ENCODE assay signal across 1 cellular context in the genomic region with DNA sequence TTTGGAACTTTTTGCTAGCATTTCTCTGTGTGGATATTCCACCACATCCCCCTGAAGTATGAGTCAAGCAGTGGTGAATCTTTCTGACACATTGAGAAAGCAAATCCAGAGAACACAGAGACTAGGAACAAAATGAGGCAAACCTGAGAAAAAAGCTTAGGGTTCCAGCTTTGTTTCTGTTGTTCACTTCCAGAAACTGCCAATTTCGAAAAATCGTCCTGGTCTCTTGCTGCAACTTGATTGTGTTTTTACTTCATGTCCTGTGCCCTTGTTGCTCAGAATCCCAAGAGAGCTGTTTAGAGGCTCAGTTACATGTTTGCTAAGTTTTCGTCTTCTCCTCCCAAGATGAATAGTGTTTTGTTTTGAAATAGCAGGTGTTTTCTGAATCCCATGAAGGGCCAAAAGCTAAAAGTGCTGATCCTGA.
TF ChIP-seq lines count a peak whose summit lies in the region.

No MANE protein-coding gene starts in this region.

TF ChIP-seq in SK-N-SH treated with all-trans-retinoic acid at 6 μM for 48 hours, 23 proteins besides CTCF, POLR2A, EP300 and RAD21 (continued from another document):
- no peak for TF ChIP-seq PPARA (CRISPR knock-in tag; IDR thresholded peaks at IDR 0.05; ENCODE audit: borderline replicate concordance)
- no peak for TF ChIP-seq POU6F1 (CRISPR knock-in tag; IDR thresholded peaks at IDR 0.05; ENCODE audit: borderline replicate concordance, low read depth)
- TF ChIP-seq ZFP30 (CRISPR knock-in tag; IDR thresholded peaks at IDR 0.05), result no peak
- no peak for TF ChIP-seq ESRRG (CRISPR knock-in tag; IDR thresholded peaks at IDR 0.05)
- TF ChIP-seq ZC3H10 (CRISPR knock-in tag; IDR thresholded peaks at IDR 0.05), result no peak
- no peak for TF ChIP-seq ZFP3 (CRISPR knock-in tag; IDR thresholded peaks at IDR 0.05)
- no peak for TF ChIP-seq CSDC2 (CRISPR knock-in tag; IDR thresholded peaks at IDR 0.05)
- no peak for TF ChIP-seq ZNF8 (CRISPR knock-in tag; IDR thresholded peaks at IDR 0.05)
TF ChIP-seq in SK-N-SH treated with all-trans-retinoic acid at 6 μM for 48 hours: peak in this region for 0.
